Comparison of ENCODE assay signal across 1 cellular context in genomic region chr12:12357697-12358476, GRCh38.
TF ChIP-seq lines count a peak whose summit lies in the region.

No MANE protein-coding gene starts in this region.

TF ChIP-seq in GM23338, 12 proteins besides CTCF, POLR2A, EP300 and RAD21 (continued from another document):
- TF ChIP-seq ETS1 (IDR thresholded peaks at IDR 0.05) (no peak), NANOG (IDR thresholded peaks at IDR 0.05; ENCODE audit: borderline replicate concordance) (no peak), ZNF331 (CRISPR knock-in tag; IDR thresholded peaks at IDR 0.05; ENCODE audit: low read depth) (no peak), EZH2 (IDR thresholded peaks at IDR 0.05; ENCODE audit: low read depth, unreplicated experiment) (no peak), CREB1 (CRISPR knock-in tag; IDR thresholded peaks at IDR 0.05; ENCODE audit: low read depth) (no peak), ZNF114 (CRISPR knock-in tag; IDR thresholded peaks at IDR 0.05) (no peak), STAT1 (IDR thresholded peaks at IDR 0.05; ENCODE audit: unreplicated experiment) (no peak), REST (IDR thresholded peaks at IDR 0.05; ENCODE audit: unreplicated experiment) (no peak), EZH2phosphoT487 (IDR thresholded peaks at IDR 0.05; ENCODE audit: unreplicated experiment) (no peak)
TF ChIP-seq in GM23338: peak in this region for 0.
